In the genomic region with DNA sequence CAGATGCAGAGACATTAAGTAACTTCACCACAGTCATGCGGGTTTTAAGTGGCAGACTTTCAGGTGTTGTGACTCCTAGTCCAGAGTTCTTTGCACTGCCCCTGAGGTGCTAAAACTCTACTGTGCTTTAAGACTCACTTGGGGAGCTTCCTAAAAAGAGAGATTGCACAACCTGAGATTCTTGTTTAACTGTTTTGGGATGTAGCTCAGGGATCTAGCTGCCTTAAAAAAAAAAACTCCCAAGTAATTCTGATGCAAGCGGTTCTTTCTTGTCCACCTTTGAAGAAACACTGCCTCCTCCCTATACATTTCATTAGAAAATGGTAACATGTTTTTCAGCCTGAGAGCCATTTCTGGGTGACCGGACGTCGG, we compare ENCODE assay signal across 17 cellular contexts. TPM values are rescaled to one million over a fixed set of nuclear protein-coding genes. Genes with fewer than 3 reads are reported as not detected.
DNase-seq lines count a peak whose midpoint lies in the region; ATAC-seq, FAIRE-seq and TF ChIP-seq lines count a peak whose summit lies in the region.
"Had no signal": no experiment of that assay in that cellular context is flagged by ENCODE, and none has a peak within 500 bp of the region (broad histone marks: within the 10 kb centered on the region; RNA-seq: fewer than 3 reads in every experiment).

No MANE protein-coding gene starts in this region.

- H3K27me3 ChIP-seq in K562 (ENCODE audit: control insufficient read depth in 2 of 2, insufficient read depth in 2 of 2, low read length in 2 of 2), result peaks cover 0 to 3% of the 10 kb centered on the region in 2 experiments; a peak in 1 of 5 replicates
- no peaks in the 10 kb centered on the region for H3K27me3 ChIP-seq in transverse colon

- intact Hi-C loops in K562 (cut with micrococcal nuclease) (no loop called here), transverse colon (cut with DNase I; ENCODE audit: low total_unique reads) (no loop called here)

- CTCF ChIA-PET in K562 (lab: Yijun Ruan, JAX; ENCODE audit: low intra/inter-chr PET ratio), result no interaction called here

- no peaks in the 10 kb centered on the region for H3K79me2 ChIP-seq in K562 (ENCODE audit: control insufficient read depth, insufficient read depth, low read length)

- WGBS in K562 (ENCODE audit: insufficient coverage, low coverage, missing lambda C conversion rate), result 58% methylated on average over 5 of the region's 5 CpGs
- 87 to 100% methylated on average over 1 to 5 of the region's 5 CpGs for WGBS in transverse colon (ENCODE audit: low coverage in 1 of 2), 2 donors

- no peak for DNase-seq in stimulated activated naive CD8-positive, alpha-beta T cell treated with anti-CD3 and anti-CD28 coated beads, Interleukin-15, amount 100 ng/mL, for 72 hours
- DNase-seq in K562 (ENCODE audit: extremely low read depth in 1 of 4, low spot score in 3 of 4), result no peak
- DNase-seq in fibroblast of the aortic adventitia (ENCODE audit: low read depth), result peak; percentile 26
- DNase-seq in transverse colon, result no peak
- no peak for DNase-seq in KG1 (lab: John Stamatoyannopoulos, UW)
- DNase-seq in ureter (ENCODE audit: low spot score), result no peak
- DNase-seq: GF-D8 had no signal

- H3K4me1 ChIP-seq in K562 (replicated peaks in 1 of 2; ENCODE audit: control insufficient read depth in 2 of 2, insufficient read depth in 2 of 2, low read length in 2 of 2) (peaks cover 8 to 24% of the 10 kb centered on the region in 2 experiments; a peak in 3 of 5 replicates), transverse colon (peaks cover 0 to 30% (median 17%) of the 10 kb centered on the region in 4 donors)

- H3K9ac ChIP-seq in K562 (ENCODE audit: insufficient read depth in 1 of 2, low read depth in 2 of 2, low read length in 2 of 2), result no peak overlapping the region; a peak in 1 of 4 replicates
- H3K9ac ChIP-seq: GM23248 had no signal

- no peaks in the 10 kb centered on the region for H3K36me3 Mint-ChIP-seq in stimulated activated naive CD8-positive, alpha-beta T cell treated with anti-CD3 and anti-CD28 coated beads, Interleukin-15, Interleukin-2, amounts not matched to agents 100 ng/mL and 50 ng/mL, for 24 hours (ENCODE audit: low read depth)
- H3K36me3 Mint-ChIP-seq: CD14-positive monocyte had no signal

- BruUV-seq in K562 (replicated peaks; lab: Mats Ljungman, UMichigan), result no TSS peak

- no peaks in the 10 kb centered on the region for H3K9me1 ChIP-seq in K562 (ENCODE audit: control insufficient read depth, insufficient read depth, low read length)

- H3K36me3 ChIP-seq in K562 (ENCODE audit: control insufficient read depth, insufficient read depth, low read length) (no peaks in the 10 kb centered on the region), transverse colon (no peaks in the 10 kb centered on the region)

- no peaks in the 10 kb centered on the region for H3K9me3 ChIP-seq in K562 (replicated peaks; ENCODE audit: control insufficient read depth, insufficient read depth, low read depth, low read length)
- no peaks in the 10 kb centered on the region for H3K9me3 ChIP-seq in transverse colon
- H3K9me3 ChIP-seq: A549 had no signal

- TF ChIP-seq EP300 in K562 (IDR thresholded peaks at IDR 0.05; ENCODE audit: low read length) (no peak), transverse colon (IDR thresholded peaks at IDR 0.05; ENCODE audit: low read depth) (no peak)

- in situ Hi-C loops in K562 (cut with MboI), result no loop called here
- in situ Hi-C loops in transverse colon (cut with MboI; ENCODE audit: low pct_ligation_motif_present in 1 of 4, low pct_unique_long_range_greater_than_20kb in 1 of 4, low sequenced_read_pairs in 3 of 4), result no loop called here

- TF ChIP-seq CTCF in K562 (IDR thresholded peaks at IDR 0.05 in 2 of 3, conservative IDR thresholded peaks at IDR 0.05 in 1 of 3; ENCODE audit: insufficient read depth in 2 of 3, low read depth in 1 of 3, low read length in 3 of 3), result no peak
- no peak for TF ChIP-seq CTCF in fibroblast of the aortic adventitia (IDR thresholded peaks at IDR 0.05; ENCODE audit: insufficient read depth, low read length)
- no peak for TF ChIP-seq CTCF in transverse colon (IDR thresholded peaks at IDR 0.05)

- H3K27ac Mint-ChIP-seq in stimulated activated naive CD8-positive, alpha-beta T cell treated with anti-CD3 and anti-CD28 coated beads, Interleukin-15, Interleukin-2, amounts not matched to agents 100 ng/mL and 50 ng/mL, for 24 hours, result peak overlapping the region; percentile 51
- H3K27ac Mint-ChIP-seq in stimulated activated naive CD8-positive, alpha-beta T cell treated with anti-CD3 and anti-CD28 coated beads, Interleukin-15, amount 100 ng/mL, for 72 hours, result no peak overlapping the region

- H3K9me3 Mint-ChIP-seq in stimulated activated naive CD8-positive, alpha-beta T cell treated with anti-CD3 and anti-CD28 coated beads, Interleukin-15, Interleukin-2, amounts not matched to agents 100 ng/mL and 50 ng/mL, for 24 hours, result no peaks in the 10 kb centered on the region
- H3K9me3 Mint-ChIP-seq in stimulated activated naive CD8-positive, alpha-beta T cell treated with anti-CD3 and anti-CD28 coated beads, Interleukin-15, amount 100 ng/mL, for 72 hours, result peaks cover 0 to 9% of the 10 kb centered on the region in 2 donors

- H2AFZ ChIP-seq in K562 (ENCODE audit: low read depth, low read length), result peak overlapping the region; percentile 66
- H2AFZ ChIP-seq: GM23248 had no signal

- no peaks in the 10 kb centered on the region for H4K20me1 ChIP-seq in K562 (replicated peaks; ENCODE audit: control insufficient read depth, insufficient read depth, low read length)

- peaks cover 7% of the 10 kb centered on the region for H3K27me3 Mint-ChIP-seq in stimulated activated naive CD8-positive, alpha-beta T cell treated with anti-CD3 and anti-CD28 coated beads, Interleukin-15, Interleukin-2, amounts not matched to agents 100 ng/mL and 50 ng/mL, for 24 hours
- no peaks in the 10 kb centered on the region for H3K27me3 Mint-ChIP-seq in stimulated activated naive CD8-positive, alpha-beta T cell treated with anti-CD3 and anti-CD28 coated beads, Interleukin-15, amount 100 ng/mL, for 72 hours

- POLR2A ChIA-PET in K562 (lab: Yijun Ruan, JAX), result interaction anchor here (0.8 kb wide), 1 partner anchor 9 kb away, joined by 5 read pairs; no protein-coding TSS in a partner anchor

- peaks cover 7% of the 10 kb centered on the region for H3K4me1 Mint-ChIP-seq in stimulated activated naive CD8-positive, alpha-beta T cell treated with anti-CD3 and anti-CD28 coated beads, Interleukin-15, Interleukin-2, amounts not matched to agents 100 ng/mL and 50 ng/mL, for 24 hours (ENCODE audit: low read depth)
- peaks cover 5% of the 10 kb centered on the region for H3K4me1 Mint-ChIP-seq in stimulated activated naive CD8-positive, alpha-beta T cell treated with anti-CD3 and anti-CD28 coated beads, Interleukin-15, amount 100 ng/mL, for 72 hours

- TF ChIP-seq POLR2A in K562 (conservative IDR thresholded peaks at IDR 0.05), result no peak
- no peak for TF ChIP-seq POLR2A in transverse colon (IDR thresholded peaks at IDR 0.05)

- no peak for FAIRE-seq in K562 (lab: Jason Lieb, UNC)
- FAIRE-seq: A549, H54 had no signal

- H3K4me3 ChIP-seq in K562 (no peak overlapping the region), fibroblast of the aortic adventitia (ENCODE audit: low read depth, low read length) (no peak overlapping the region), transverse colon (no peak overlapping the region)
- H3K4me3 ChIP-seq: A549, GM23248 had no signal

- no peak for ATAC-seq in stimulated activated naive CD8-positive, alpha-beta T cell treated with anti-CD3 and anti-CD28 coated beads, Interleukin-15, amount 100 ng/mL, for 72 hours
- ATAC-seq in K562 (peak; percentile 12; the same call in 1 of the 3 replicates), HG02610 (IDR thresholded peaks at IDR 0.05; ENCODE audit: unreplicated experiment) (no peak)
- ATAC-seq: HCT116 had no signal

- H3K4me3 Mint-ChIP-seq in stimulated activated naive CD8-positive, alpha-beta T cell treated with anti-CD3 and anti-CD28 coated beads, Interleukin-15, Interleukin-2, amounts not matched to agents 100 ng/mL and 50 ng/mL, for 24 hours, result no peak overlapping the region
- H3K4me3 Mint-ChIP-seq in stimulated activated naive CD8-positive, alpha-beta T cell treated with anti-CD3 and anti-CD28 coated beads, Interleukin-15, amount 100 ng/mL, for 72 hours, result no peak overlapping the region
- H3K4me3 Mint-ChIP-seq: CD14-positive monocyte had no signal

- H3K27ac ChIP-seq in K562 (ENCODE audit: extremely low read depth, low read depth, low read length), result no peak overlapping the region; the same call in 2 of the 3 replicates
- peak overlapping the region; percentile 46 to 79 (median 62) for H3K27ac ChIP-seq in transverse colon
- H3K27ac ChIP-seq: A549, GM23248, HL-60 had no signal

- peak overlapping the region; percentile 56; the same call in 1 of the 2 replicates for H3K4me2 ChIP-seq in K562 (ENCODE audit: insufficient read depth, low read length)

- TF ChIP-seq RAD21 in K562 (CRISPR knock-in tag; conservative IDR thresholded peaks at IDR 0.05 in 1 of 2, IDR thresholded peaks at IDR 0.05 in 1 of 2), result no peak

RNA-seq across cellular contexts. Expression of a gene that starts 13.0 kb away (rescaled TPM):
- total RNA-seq in K562 (2011; cell fraction: chromatin; rRNA removed; ENCODE audit: low replicate concordance), result not detected in 2 replicates
- total RNA-seq in K562 (2011; cell fraction: nucleolus; rRNA removed), result not detected in 2 replicates
- not detected in 2 replicates for total RNA-seq in K562 (2011; cell fraction: nucleoplasm; rRNA removed)
- total RNA-seq in K562 (2014; rRNA removed), result not detected in 2 replicates
- total RNA-seq in K562 (2014; rRNA removed; fragmentation: Illumina TruSeq; extraction: Trizol), result not detected in 2 replicates
- total RNA-seq in K562 (2015; rRNA removed; fragmentation: Illumina TruSeq; extraction: Trizol), result not detected in 2 replicates
- not detected in 2 replicates for total RNA-seq in K562 (2021)
- polyA plus RNA-seq in K562 (2011; rRNA removed), result not detected in 2 replicates
- polyA plus RNA-seq in K562 (2011; cell fraction: cytosol; rRNA removed), result 0.09 TPM in 1 of 2 replicates, not detected in the other
- polyA plus RNA-seq in K562 (2011; cell fraction: nucleus; rRNA removed), result 0.48 TPM in 1 of 2 replicates, not detected in the other
- polyA plus RNA-seq in K562 (2012), result not detected in 2 replicates
- polyA plus RNA-seq in K562 (2014; fragmentation: Illumina TruSeq; extraction: Trizol), result not detected in 2 replicates
- not detected for polyA plus RNA-seq in K562 (2014; fragmentation: Nextera tagmentation; extraction: Ambion mirVana)
- not detected in 2 replicates for polyA plus RNA-seq in K562 (2014; rRNA removed)
- not detected in 2 replicates for polyA minus RNA-seq in K562 (2011; rRNA and poly(A)+ RNA removed)
- not detected in 2 replicates for polyA minus RNA-seq in K562 (2011; cell fraction: cytosol; rRNA and poly(A)+ RNA removed)
- polyA minus RNA-seq in K562 (2011; cell fraction: nucleus; rRNA and poly(A)+ RNA removed), result not detected in 2 replicates
- total RNA-seq in fibroblast of the aortic adventitia (ENCODE audit: low replicate concordance), result not detected in 2 replicates
- total RNA-seq in transverse colon, result 1 to 10 TPM in 2 of 4 donors, not detected in 2; 1.1 to 2.6 TPM
- total RNA-seq in ureter, result not detected
- total RNA-seq: GM23248 had no signal
- polyA plus RNA-seq: A549, AG04450, BJ, CD14-positive monocyte, GM23248 had no signal

RNA-seq across cellular contexts. Expression of a gene that starts 53.9 kb away (rescaled TPM):
- total RNA-seq in K562 (2011; cell fraction: chromatin; rRNA removed; ENCODE audit: low replicate concordance), result not detected in 2 replicates
- not detected in 2 replicates for total RNA-seq in K562 (2011; cell fraction: nucleolus; rRNA removed)
- total RNA-seq in K562 (2011; cell fraction: nucleoplasm; rRNA removed), result not detected in 2 replicates
- not detected in 2 replicates for total RNA-seq in K562 (2014; rRNA removed)
- not detected in 2 replicates for total RNA-seq in K562 (2014; rRNA removed; fragmentation: Illumina TruSeq; extraction: Trizol)
- total RNA-seq in K562 (2015; rRNA removed; fragmentation: Illumina TruSeq; extraction: Trizol), result not detected in 2 replicates
- total RNA-seq in K562 (2021), result not detected in 2 replicates
- polyA plus RNA-seq in K562 (2011; rRNA removed), result not detected in 2 replicates
- not detected in 2 replicates for polyA plus RNA-seq in K562 (2011; cell fraction: cytosol; rRNA removed)
- 0.46 TPM in 1 of 2 replicates, not detected in the other for polyA plus RNA-seq in K562 (2011; cell fraction: nucleus; rRNA removed)
- 0.10 TPM in 1 of 2 replicates, not detected in the other for polyA plus RNA-seq in K562 (2012)
- polyA plus RNA-seq in K562 (2014; fragmentation: Illumina TruSeq; extraction: Trizol), result not detected in 2 replicates
- polyA plus RNA-seq in K562 (2014; fragmentation: Nextera tagmentation; extraction: Ambion mirVana), result not detected
- not detected in 2 replicates for polyA plus RNA-seq in K562 (2014; rRNA removed)
- not detected in 2 replicates for polyA minus RNA-seq in K562 (2011; rRNA and poly(A)+ RNA removed)
- polyA minus RNA-seq in K562 (2011; cell fraction: cytosol; rRNA and poly(A)+ RNA removed), result not detected in 2 replicates
- not detected in 2 replicates for polyA minus RNA-seq in K562 (2011; cell fraction: nucleus; rRNA and poly(A)+ RNA removed)
- not detected in 2 replicates for total RNA-seq in fibroblast of the aortic adventitia (ENCODE audit: low replicate concordance)
- total RNA-seq in transverse colon, result 1 to 10 TPM in 1 of 4 donors, not detected in 3; 2.8 TPM
- not detected for total RNA-seq in ureter
- total RNA-seq: GM23248 had no signal
- polyA plus RNA-seq: AG04450, BJ, CD14-positive monocyte, GM23248 had no signal
